8 cellular contexts compared by ENCODE assay signal in genomic region chr1:78651247-78651646, GRCh38.
DNase-seq lines count a peak whose midpoint lies in the region; ATAC-seq lines count a peak whose summit lies in the region.

No MANE protein-coding gene starts in this region.

- peak overlapping the region; percentile 58 to 84 for H3K4me3 ChIP-seq in muscle layer of duodenum (ENCODE audit: low read depth in 1 of 2, low read length in 2 of 2)

- ATAC-seq in HG03025 (IDR thresholded peaks at IDR 0.05; ENCODE audit: low FRiP score, unreplicated experiment) (peak; percentile 44), GM18502 (IDR thresholded peaks at IDR 0.05; ENCODE audit: poor library complexity, unreplicated experiment) (no peak), HG03135 (IDR thresholded peaks at IDR 0.05; ENCODE audit: unreplicated experiment) (no peak)

- peak; percentile 82 for DNase-seq in ELR (ENCODE audit: low read depth)
- DNase-seq in Ammon's horn (ENCODE audit: low spot score): no peak
- DNase-seq in NCI-H2196 (lab: John Stamatoyannopoulos, UW; ENCODE audit: unreplicated experiment): no peak

- H3K4me1 ChIP-seq in muscle layer of duodenum (ENCODE audit: control insufficient read depth in 1 of 2, insufficient read depth in 2 of 2, low read length in 2 of 2): peaks cover 13 to 15% of the 10 kb centered on the region in 2 donors

- peaks cover 14% of the 10 kb centered on the region for H3K36me3 Mint-ChIP-seq in activated naive CD4-positive, alpha-beta T cell treated with anti-CD3 and anti-CD28 coated beads, Interleukin-2, amount 50 U/mL, for 24 hours

- H3K9me3 ChIP-seq in muscle layer of duodenum (ENCODE audit: control insufficient read depth in 1 of 2, low read length in 2 of 2): no peaks in the 10 kb centered on the region

- peaks cover 0 to 9% of the 10 kb centered on the region in 2 donors for H3K36me3 ChIP-seq in muscle layer of duodenum (ENCODE audit: control insufficient read depth in 1 of 2, insufficient read depth in 2 of 2, low read length in 2 of 2)

- H3K27ac Mint-ChIP-seq in activated naive CD4-positive, alpha-beta T cell treated with anti-CD3 and anti-CD28 coated beads, Interleukin-2, amount 50 U/mL, for 24 hours: peak overlapping the region; percentile 87

- no peaks in the 10 kb centered on the region for H3K27me3 ChIP-seq in muscle layer of duodenum (ENCODE audit: low read depth, low read length)

- peak overlapping the region; percentile 92 for H3K4me3 Mint-ChIP-seq in activated naive CD4-positive, alpha-beta T cell treated with anti-CD3 and anti-CD28 coated beads, Interleukin-2, amount 50 U/mL, for 24 hours

- H3K27ac ChIP-seq in muscle layer of duodenum (ENCODE audit: low read length): no peak overlapping the region

- peaks cover 83% of the 10 kb centered on the region for H3K4me1 Mint-ChIP-seq in activated naive CD4-positive, alpha-beta T cell treated with anti-CD3 and anti-CD28 coated beads, Interleukin-2, amount 50 U/mL, for 24 hours

- H3K9me3 Mint-ChIP-seq in activated naive CD4-positive, alpha-beta T cell treated with anti-CD3 and anti-CD28 coated beads, Interleukin-2, amount 50 U/mL, for 24 hours: peaks cover 9% of the 10 kb centered on the region

- no peaks in the 10 kb centered on the region for H3K27me3 Mint-ChIP-seq in activated naive CD4-positive, alpha-beta T cell treated with anti-CD3 and anti-CD28 coated beads, Interleukin-2, amount 50 U/mL, for 24 hours
